24 cellular contexts compared by ENCODE assay signal in genomic region chr7:43463401-43463980, GRCh38.
DNase-seq lines count a peak whose midpoint lies in the region; ATAC-seq and TF ChIP-seq lines count a peak whose summit lies in the region.
"Had no signal": no experiment of that assay in that cellular context is flagged by ENCODE, and none has a peak within 500 bp of the region (broad histone marks: within the 10 kb centered on the region; RNA-seq: fewer than 3 reads in every experiment).

No MANE protein-coding gene starts in this region.

- H3K79me2 ChIP-seq in mesendoderm (ENCODE audit: control insufficient read depth, insufficient read depth, low read length), result no peaks in the 10 kb centered on the region

- no peak overlapping the region for H3K4ac ChIP-seq in mesendoderm (ENCODE audit: low read depth, low read length)

- TF ChIP-seq CTCF in RWPE1 (conservative IDR thresholded peaks at IDR 0.05; ENCODE audit: low read depth), result no peak
- TF ChIP-seq CTCF in Calu3 (IDR thresholded peaks at IDR 0.05; ENCODE audit: unreplicated experiment), result no peak

- POLR2A ChIA-PET in RWPE1 (lab: Yijun Ruan, JAX; ENCODE audit: low non-redundant PET) (no interaction called here), T-cell (lab: Charles Lee) (no interaction called here)

- H3K4me1 Mint-ChIP-seq in T-cell, result peaks cover 0 to 11% (median 4%) of the 10 kb centered on the region in 3 donors
- no peaks in the 10 kb centered on the region for H3K4me1 Mint-ChIP-seq in Calu3 (ENCODE audit: low read depth, unreplicated experiment)
- H3K4me1 Mint-ChIP-seq: naive B cell had no signal

- no peak overlapping the region for H3K4me3 ChIP-seq in mesendoderm (ENCODE audit: low read length)
- H3K4me3 ChIP-seq: BLaER1, gastrocnemius medialis, ovary, right atrium auricular region, upper lobe of right lung had no signal

- H3K27ac ChIP-seq in RWPE1, result peak overlapping the region; percentile 73
- no peak overlapping the region for H3K27ac ChIP-seq in epithelial cell of prostate
- H3K27ac ChIP-seq in mesendoderm (ENCODE audit: low read depth, low read length), result peak overlapping the region; percentile 2
- H3K27ac ChIP-seq: BLaER1, gastrocnemius medialis, ovary, right atrium auricular region, upper lobe of right lung had no signal

- H3K27ac Mint-ChIP-seq in T-cell (no peak overlapping the region), Calu3 (ENCODE audit: unreplicated experiment) (no peak overlapping the region)
- H3K27ac Mint-ChIP-seq: activated CD8-positive, alpha-beta T cell treated with anti-CD3 and anti-CD28 coated beads, Interleukin-2, amount 10 ng/mL, durations not matched to agents 7 days and 5 days; memory B cell had no signal

- intact Hi-C loops in Calu3 (cut with micrococcal nuclease; ENCODE audit: unreplicated experiment), result no loop called here

- H3K18ac ChIP-seq in mesendoderm (ENCODE audit: low read length), result no peak overlapping the region

- peak overlapping the region; percentile 93 for H2BK5ac ChIP-seq in mesendoderm (ENCODE audit: low read length)

- DNase-seq in AG20443 (ENCODE audit: low spot score) (peak; percentile 39), RWPE1 (ENCODE audit: low spot score) (peak; percentile 63), epithelial cell of prostate (ENCODE audit: low read depth, low spot score) (peak; percentile 20), mesendoderm (peak; percentile 67), T-cell (no peak), NCI-H2029 (lab: John Stamatoyannopoulos, UW) (no peak), Calu3 (no peak)
- no peak for DNase-seq in activated effector memory CD4-positive, alpha-beta T cell treated with Interleukin-2 at 50 U/mL for 16 hours
- DNase-seq: activated CD8-positive, alpha-beta T cell treated with anti-CD3 and anti-CD28 coated beads, Interleukin-2, amount 10 ng/mL, durations not matched to agents 7 days and 5 days; activated naive CD4-positive, alpha-beta T cell treated with Interleukin-2 at 50 U/mL for 16 hours; amygdala; central memory CD4-positive, alpha-beta T cell; COR-L47; DMS79 treated with DMSO at 0.1 percent for 48 hours; gastrocnemius medialis; naive B cell; NCI-H187; NCI-H2227 treated with DMSO at 0.1 percent for 48 hours; ovary; T-helper 9 cell; upper lobe of right lung had no signal

- H3K79me1 ChIP-seq in mesendoderm (ENCODE audit: low read length), result no peaks in the 10 kb centered on the region

- H3K4me3 Mint-ChIP-seq in T-cell (no peak overlapping the region), Calu3 (ENCODE audit: low read depth, unreplicated experiment) (no peak overlapping the region)
- H3K4me3 Mint-ChIP-seq: activated CD8-positive, alpha-beta T cell treated with anti-CD3 and anti-CD28 coated beads, Interleukin-2, amount 10 ng/mL, durations not matched to agents 7 days and 5 days; memory B cell; naive B cell had no signal

- no TSS peak for BruUV-seq in Calu3 (replicated peaks; lab: Mats Ljungman, UMichigan)

- peaks cover 15 to 19% of the 10 kb centered on the region in 2 donors for H3K27me3 Mint-ChIP-seq in T-cell
- no peaks in the 10 kb centered on the region for H3K27me3 Mint-ChIP-seq in Calu3 (ENCODE audit: unreplicated experiment)

- peaks cover 5% of the 10 kb centered on the region for H3K4me1 ChIP-seq in mesendoderm (ENCODE audit: control insufficient read depth, low read depth, low read length)
- H3K4me1 ChIP-seq: right atrium auricular region, upper lobe of right lung had no signal

- CTCF ChIA-PET in RWPE1 (lab: Yijun Ruan, JAX), result no interaction called here
- CTCF ChIA-PET in T-cell (lab: Charles Lee), result interaction anchor here in 1 of 2 donors (0.7 kb wide), 1 partner anchor 17 kb away, joined by 3 read pairs; no protein-coding TSS in a partner anchor
- CTCF ChIA-PET in Calu3 (lab: Charles Lee), result interaction anchor here (1.3 kb wide), 1 partner anchor 15 kb away, joined by 3 read pairs; no protein-coding TSS in a partner anchor

- peak overlapping the region; percentile 33 for H3K9ac ChIP-seq in mesendoderm (ENCODE audit: low read length)
- H3K9ac ChIP-seq: BLaER1 had no signal

- H3K36me3 Mint-ChIP-seq in T-cell, result no peaks in the 10 kb centered on the region
- H3K36me3 Mint-ChIP-seq in Calu3 (ENCODE audit: insufficient read depth, unreplicated experiment), result no peaks in the 10 kb centered on the region
- H3K36me3 Mint-ChIP-seq: memory B cell had no signal

- H4K5ac ChIP-seq in mesendoderm (ENCODE audit: low read length), result no peak overlapping the region

- H3K23ac ChIP-seq in mesendoderm (ENCODE audit: low read length), result no peak overlapping the region

- peak overlapping the region; percentile 81 for H3K56ac ChIP-seq in mesendoderm (ENCODE audit: low read length)

- no peak overlapping the region for H3K4me2 ChIP-seq in mesendoderm (ENCODE audit: low read length)
- H3K4me2 ChIP-seq: BLaER1 had no signal

- ATAC-seq in T-cell (replicated peaks in 1 of 4), result no peak
- ATAC-seq: activated CD8-positive, alpha-beta T cell treated with anti-CD3 and anti-CD28 coated beads, Interleukin-2, amount 10 ng/mL, durations not matched to agents 7 days and 5 days; gastrocnemius medialis; upper lobe of right lung had no signal

- H2BK120ac ChIP-seq in mesendoderm (ENCODE audit: low read depth, low read length), result no peak overlapping the region

- no peak overlapping the region for H4K8ac ChIP-seq in mesendoderm (ENCODE audit: low read depth, low read length)

- H3K27me3 ChIP-seq in mesendoderm (ENCODE audit: insufficient read depth, low read length, poor library complexity), result no peaks in the 10 kb centered on the region
- H3K27me3 ChIP-seq: BLaER1, gastrocnemius medialis, ovary, right atrium auricular region, upper lobe of right lung had no signal

- no peak overlapping the region for H2AK5ac ChIP-seq in mesendoderm (ENCODE audit: low read length)

- WGBS in mesendoderm (ENCODE audit: extremely low coverage, insufficient coverage, low lambda C conversion rate), result no CpG with 5 or more reads among the region's 8 CpGs

- H3K36me3 ChIP-seq in mesendoderm (ENCODE audit: control insufficient read depth, insufficient read depth, low read length), result no peaks in the 10 kb centered on the region
- H3K36me3 ChIP-seq: gastrocnemius medialis, ovary, right atrium auricular region, upper lobe of right lung had no signal

- H3K9me3 Mint-ChIP-seq in T-cell (no peaks in the 10 kb centered on the region), Calu3 (ENCODE audit: low read depth, unreplicated experiment) (no peaks in the 10 kb centered on the region)
- H3K9me3 Mint-ChIP-seq: memory B cell, naive B cell had no signal

- no peak overlapping the region for H2BK15ac ChIP-seq in mesendoderm (replicated peaks; ENCODE audit: low read depth)

Comparison
In these comparisons a context has a peak if more than half of its experiments do, and no peak if none do; other contexts are left out.
1. DNase-seq: peak in AG20443 (single experiment), RWPE1 (single experiment), epithelial cell of prostate (single experiment) and mesendoderm (single experiment); none in T-cell (0 of 34), NCI-H2029 (single experiment), activated effector memory CD4-positive, alpha-beta T cell treated with Interleukin-2 at 50 U/mL for 16 hours (single experiment) and Calu3 (single experiment).